18 cellular contexts compared by ENCODE assay signal in the genomic region with DNA sequence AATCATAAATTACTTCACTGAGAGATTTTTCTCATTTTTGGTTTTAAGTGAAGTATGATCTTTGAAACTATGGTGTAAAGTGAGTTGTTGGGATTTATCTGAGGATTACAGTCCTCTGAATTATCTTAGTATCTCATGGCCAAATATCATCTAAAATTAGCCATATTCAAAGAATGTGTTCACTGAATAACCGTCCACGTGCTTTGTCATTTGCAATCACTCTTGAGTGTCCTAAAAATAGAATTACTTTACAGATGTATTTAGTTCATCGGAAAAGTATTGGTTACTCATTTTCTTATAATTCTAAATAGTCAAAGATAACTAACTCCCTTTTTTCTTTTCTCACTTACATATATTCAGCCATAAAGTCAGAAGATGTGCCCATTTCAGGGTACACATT.
DNase-seq lines count a peak whose midpoint lies in the region; ATAC-seq and TF ChIP-seq lines count a peak whose summit lies in the region.
"Had no signal": no experiment of that assay in that cellular context is flagged by ENCODE, and none has a peak within 500 bp of the region (broad histone marks: within the 10 kb centered on the region; RNA-seq: fewer than 3 reads in every experiment).

No MANE protein-coding gene starts in this region.

- 3 to 8% methylated on average over 3 of the region's 3 CpGs for WGBS in GM23248 (ENCODE audit: low coverage in 1 of 2, low lambda C conversion rate in 2 of 2, missing lambda C conversion rate in 2 of 2), 2 experiments

- no peak overlapping the region for H3K9ac ChIP-seq in GM23248
- H3K9ac ChIP-seq in skeletal muscle tissue (ENCODE audit: low read depth in 1 of 3, low read length in 3 of 3), result no peak overlapping the region

- H3K27ac ChIP-seq in GM23248 (peak overlapping the region; percentile 31), skeletal muscle tissue (ENCODE audit: low read depth, low read length) (peak overlapping the region; percentile 34), tibial artery (no peak overlapping the region)
- H3K27ac ChIP-seq: Peyer's patch, SK-N-MC had no signal

- CTCF ChIA-PET in activated CD4-positive, alpha-beta memory T cell treated with anti-CD3 and anti-CD28 coated beads for 36 hours (lab: Charles Lee), result no interaction called here

- H3K36me3 ChIP-seq in GM23248 (ENCODE audit: low read depth) (no peaks in the 10 kb centered on the region), skeletal muscle tissue (ENCODE audit: control insufficient read depth in 3 of 3, insufficient read depth in 3 of 3, low read length in 3 of 3) (no peaks in the 10 kb centered on the region), tibial artery (no peaks in the 10 kb centered on the region)
- H3K36me3 ChIP-seq: Peyer's patch had no signal

- TF ChIP-seq CTCF in fibroblast of villous mesenchyme (IDR thresholded peaks at IDR 0.05; ENCODE audit: insufficient read depth, low read depth, low read length) (no peak), tibial artery (IDR thresholded peaks at IDR 0.05) (no peak)

- H3K4me3 ChIP-seq in GM23248 (no peak overlapping the region), fibroblast of villous mesenchyme (ENCODE audit: low read depth, low read length) (no peak overlapping the region), skeletal muscle tissue (ENCODE audit: low read length in 3 of 3) (no peak overlapping the region), tibial artery (no peak overlapping the region)
- H3K4me3 ChIP-seq: GM12878, Peyer's patch, SK-N-MC had no signal

- peak; percentile 28; the same call in 2 of the 3 replicates for ATAC-seq in SK-N-SH treated with all-trans-retinoic acid at 6 μM for 48 hours
- ATAC-seq: GM12878, Right ventricle myocardium inferior had no signal

- no peaks in the 10 kb centered on the region for H3K9me2 ChIP-seq in GM23248 (ENCODE audit: insufficient read depth)

- no peaks in the 10 kb centered on the region for H3K27me3 ChIP-seq in GM23248 (replicated peaks; ENCODE audit: insufficient read depth)
- H3K27me3 ChIP-seq in skeletal muscle tissue (ENCODE audit: control insufficient read depth in 3 of 3, insufficient read depth in 3 of 3, low read length in 3 of 3), result no peaks in the 10 kb centered on the region
- H3K27me3 ChIP-seq in tibial artery, result no peaks in the 10 kb centered on the region
- H3K27me3 ChIP-seq: Peyer's patch had no signal

- H3K79me2 ChIP-seq in GM23248 (ENCODE audit: insufficient read depth), result no peaks in the 10 kb centered on the region

- H3K27me3 Mint-ChIP-seq in activated CD4-positive, alpha-beta memory T cell treated with anti-CD3 and anti-CD28 coated beads for 36 hours, result peaks cover 2% of the 10 kb centered on the region
- H3K27me3 Mint-ChIP-seq: B cell; CD4-positive, alpha-beta T cell had no signal

- H3K36me3 Mint-ChIP-seq in activated CD4-positive, alpha-beta memory T cell treated with anti-CD3 and anti-CD28 coated beads for 36 hours, result no peaks in the 10 kb centered on the region

- H3K27ac Mint-ChIP-seq in activated CD4-positive, alpha-beta memory T cell treated with anti-CD3 and anti-CD28 coated beads for 36 hours, result no peak overlapping the region
- H3K27ac Mint-ChIP-seq: B cell; CD4-positive, alpha-beta T cell had no signal

- peak overlapping the region; percentile 53 for H3K4me2 ChIP-seq in GM23248 (ENCODE audit: unreplicated experiment)

- intact Hi-C loops in tibial artery (cut with DNase I; ENCODE audit: low total_unique reads), result no loop called here
- intact Hi-C loops in activated CD4-positive, alpha-beta memory T cell treated with anti-CD3 and anti-CD28 coated beads for 36 hours (cut with micrococcal nuclease), result no loop called here

- no peaks in the 10 kb centered on the region for H3K9me3 Mint-ChIP-seq in activated CD4-positive, alpha-beta memory T cell treated with anti-CD3 and anti-CD28 coated beads for 36 hours
- H3K9me3 Mint-ChIP-seq: CD4-positive, alpha-beta T cell had no signal

- peaks cover 22% of the 10 kb centered on the region for H3K4me1 ChIP-seq in GM23248 (ENCODE audit: insufficient read depth)
- peaks cover 19 to 38% (median 23%) of the 10 kb centered on the region in 3 donors for H3K4me1 ChIP-seq in skeletal muscle tissue (ENCODE audit: control insufficient read depth in 3 of 3, insufficient read depth in 3 of 3, low read length in 3 of 3)
- peaks cover 0 to 5% (median 0%) of the 10 kb centered on the region in 4 donors for H3K4me1 ChIP-seq in tibial artery
- H3K4me1 ChIP-seq: Peyer's patch had no signal

- in situ Hi-C loops in GM23248 (cut with MboI), result loop anchor here (10.0 kb wide), 1 partner anchor 256 kb away; no protein-coding TSS in a partner anchor

- POLR2A ChIA-PET in activated CD4-positive, alpha-beta memory T cell treated with anti-CD3 and anti-CD28 coated beads for 36 hours (lab: Charles Lee), result no interaction called here

- H4K20me1 ChIP-seq in GM23248 (ENCODE audit: insufficient read depth), result no peaks in the 10 kb centered on the region

- H2AFZ ChIP-seq in GM23248, result peak overlapping the region; percentile 35; the same call in 1 of the 2 replicates

- H3K9me3 ChIP-seq in GM23248 (ENCODE audit: low read depth) (no peaks in the 10 kb centered on the region), skeletal muscle tissue (ENCODE audit: control insufficient read depth in 3 of 3, low read length in 3 of 3) (no peaks in the 10 kb centered on the region), tibial artery (no peaks in the 10 kb centered on the region)
- H3K9me3 ChIP-seq: Peyer's patch had no signal

- no peak overlapping the region for H3K4me3 Mint-ChIP-seq in activated CD4-positive, alpha-beta memory T cell treated with anti-CD3 and anti-CD28 coated beads for 36 hours
- H3K4me3 Mint-ChIP-seq: B cell; CD4-positive, alpha-beta T cell had no signal

- H3F3A ChIP-seq in GM23248 (ENCODE audit: insufficient read depth), result peaks cover 16% of the 10 kb centered on the region

- peaks cover 6% of the 10 kb centered on the region for H3K4me1 Mint-ChIP-seq in activated CD4-positive, alpha-beta memory T cell treated with anti-CD3 and anti-CD28 coated beads for 36 hours (ENCODE audit: low read depth)
- H3K4me1 Mint-ChIP-seq: B cell had no signal

- DNase-seq in GM23248 (peak; percentile 66), fibroblast of villous mesenchyme (ENCODE audit: low read depth) (peak; percentile 12), tibial artery (no peak), DMS153 (lab: John Stamatoyannopoulos, UW) (no peak)
- no peak for DNase-seq in activated CD4-positive, alpha-beta memory T cell treated with anti-CD3 and anti-CD28 coated beads for 36 hours
- DNase-seq: ACHN; CD4-positive, alpha-beta T cell; DMS79; NCI-H187; NCI-H226; NCI-H524 treated with DMSO at 0.1 percent for 48 hours had no signal

TF ChIP-seq in SK-N-SH treated with all-trans-retinoic acid at 6 μM for 48 hours, 23 proteins besides CTCF, POLR2A, EP300 and RAD21:
- TF ChIP-seq RARB (CRISPR knock-in tag; IDR thresholded peaks at IDR 0.05) (no peak), PPARA (CRISPR knock-in tag; IDR thresholded peaks at IDR 0.05; ENCODE audit: borderline replicate concordance) (no peak), ZNF70 (CRISPR knock-in tag; IDR thresholded peaks at IDR 0.05) (no peak), ZNF565 (CRISPR knock-in tag; conservative IDR thresholded peaks at IDR 0.05; ENCODE audit: low read depth) (no peak), ZFP3 (CRISPR knock-in tag; IDR thresholded peaks at IDR 0.05) (no peak), ZNF8 (CRISPR knock-in tag; IDR thresholded peaks at IDR 0.05) (no peak)
- TF ChIP-seq, protein P1, sequence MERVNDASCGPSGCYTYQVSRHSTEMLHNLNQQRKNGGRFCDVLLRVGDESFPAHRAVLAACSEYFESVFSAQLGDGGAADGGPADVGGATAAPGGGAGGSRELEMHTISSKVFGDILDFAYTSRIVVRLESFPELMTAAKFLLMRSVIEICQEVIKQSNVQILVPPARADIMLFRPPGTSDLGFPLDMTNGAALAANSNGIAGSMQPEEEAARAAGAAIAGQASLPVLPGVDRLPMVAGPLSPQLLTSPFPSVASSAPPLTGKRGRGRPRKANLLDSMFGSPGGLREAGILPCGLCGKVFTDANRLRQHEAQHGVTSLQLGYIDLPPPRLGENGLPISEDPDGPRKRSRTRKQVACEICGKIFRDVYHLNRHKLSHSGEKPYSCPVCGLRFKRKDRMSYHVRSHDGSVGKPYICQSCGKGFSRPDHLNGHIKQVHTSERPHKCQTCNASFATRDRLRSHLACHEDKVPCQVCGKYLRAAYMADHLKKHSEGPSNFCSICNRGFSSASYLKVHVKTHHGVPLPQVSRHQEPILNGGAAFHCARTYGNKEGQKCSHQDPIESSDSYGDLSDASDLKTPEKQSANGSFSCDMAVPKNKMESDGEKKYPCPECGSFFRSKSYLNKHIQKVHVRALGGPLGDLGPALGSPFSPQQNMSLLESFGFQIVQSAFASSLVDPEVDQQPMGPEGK (CRISPR knock-in tag; IDR thresholded peaks at IDR 0.05; ENCODE audit: borderline replicate concordance), result no peak
- TF ChIP-seq, protein P2, sequence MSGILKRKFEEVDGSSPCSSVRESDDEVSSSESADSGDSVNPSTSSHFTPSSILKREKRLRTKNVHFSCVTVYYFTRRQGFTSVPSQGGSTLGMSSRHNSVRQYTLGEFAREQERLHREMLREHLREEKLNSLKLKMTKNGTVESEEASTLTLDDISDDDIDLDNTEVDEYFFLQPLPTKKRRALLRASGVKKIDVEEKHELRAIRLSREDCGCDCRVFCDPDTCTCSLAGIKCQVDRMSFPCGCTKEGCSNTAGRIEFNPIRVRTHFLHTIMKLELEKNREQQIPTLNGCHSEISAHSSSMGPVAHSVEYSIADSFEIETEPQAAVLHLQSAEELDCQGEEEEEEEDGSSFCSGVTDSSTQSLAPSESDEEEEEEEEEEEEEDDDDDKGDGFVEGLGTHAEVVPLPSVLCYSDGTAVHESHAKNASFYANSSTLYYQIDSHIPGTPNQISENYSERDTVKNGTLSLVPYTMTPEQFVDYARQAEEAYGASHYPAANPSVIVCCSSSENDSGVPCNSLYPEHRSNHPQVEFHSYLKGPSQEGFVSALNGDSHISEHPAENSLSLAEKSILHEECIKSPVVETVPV (CRISPR knock-in tag; IDR thresholded peaks at IDR 0.05), result no peak

Comparison
In these comparisons a context has a peak if more than half of its experiments do, and no peak if none do; other contexts are left out.
1. DNase-seq: peak in GM23248 (single experiment) and fibroblast of villous mesenchyme (single experiment); none in tibial artery (0 of 2), activated CD4-positive, alpha-beta memory T cell treated with anti-CD3 and anti-CD28 coated beads for 36 hours (single experiment) and DMS153 (single experiment).
2. H3K27ac ChIP-seq: peak in GM23248 (single experiment) and skeletal muscle tissue (single experiment); none in tibial artery (0 of 2).